Comparison of ENCODE assay signal across 21 cellular contexts in genomic region chr4:141576585-141577110, GRCh38.
"Had no signal": no experiment of that assay in that cellular context is flagged by ENCODE, and none has a peak within 500 bp of the region (broad histone marks: within the 10 kb centered on the region; RNA-seq: fewer than 3 reads in every experiment).

No MANE protein-coding gene starts in this region.

- H3K4me1 ChIP-seq: colonic mucosa, heart right ventricle, left ventricle myocardium inferior, lower lobe of right lung, right atrium auricular region, sigmoid colon, stomach, upper lobe of left lung, uterus had no signal

- FAIRE-seq: endothelial cell of umbilical vein, keratinocyte had no signal

- H3K27me3 ChIP-seq: colonic mucosa, heart right ventricle, right atrium auricular region, sigmoid colon, stomach, upper lobe of left lung, uterus had no signal

- ATAC-seq: heart right ventricle; lower lobe of right lung; naive thymus-derived CD4-positive, alpha-beta T cell had no signal

- H3K27ac ChIP-seq: colonic mucosa, heart right ventricle, left ventricle myocardium inferior, lower lobe of right lung, right atrium auricular region, sigmoid colon, skin epidermis, stomach, upper lobe of left lung, uterus had no signal

- H3K9me3 ChIP-seq: colonic mucosa, left ventricle myocardium inferior, lower lobe of right lung, right atrium auricular region, sigmoid colon, stomach, upper lobe of left lung, uterus had no signal

- H3K4me3 ChIP-seq: colonic mucosa, heart right ventricle, left ventricle myocardium inferior, lower lobe of right lung, right atrium auricular region, sigmoid colon, skin epidermis, stomach, upper lobe of left lung, uterus had no signal

- DNase-seq: colonic mucosa; dermis blood vessel endothelial cell; endodermal cell; erythroblast; foreskin melanocyte; heart right ventricle; left ventricle myocardium inferior; lower lobe of right lung; mesenchymal stem cell; naive thymus-derived CD4-positive, alpha-beta T cell; nephron progenitor cell; sigmoid colon; stimulated activated naive CD4-positive, alpha-beta T cell; stomach; substantia nigra; upper lobe of left lung; uterus had no signal

- H3K36me3 ChIP-seq: colonic mucosa, heart right ventricle, left ventricle myocardium inferior, lower lobe of right lung, right atrium auricular region, sigmoid colon, stomach, upper lobe of left lung had no signal
